16 cellular contexts compared by ENCODE assay signal in genomic region chr6:169714595-169714994, GRCh38. TPM values are rescaled to one million over a fixed set of nuclear protein-coding genes. Genes with fewer than 3 reads are reported as not detected.
DNase-seq lines count a peak whose midpoint lies in the region; ATAC-seq and TF ChIP-seq lines count a peak whose summit lies in the region.
"Had no signal": no experiment of that assay in that cellular context is flagged by ENCODE, and none has a peak within 500 bp of the region (broad histone marks: within the 10 kb centered on the region; RNA-seq: fewer than 3 reads in every experiment).

No MANE protein-coding gene starts in this region.

- peak overlapping the region; percentile 27 for H3K27ac Mint-ChIP-seq in activated T-cell treated with anti-CD3 and anti-CD28 coated beads, Interleukin-2, amount 50 U/mL, for 24 hours
- no peak overlapping the region for H3K27ac Mint-ChIP-seq in T-helper 17 cell
- H3K27ac Mint-ChIP-seq: H9 had no signal

- intact Hi-C loops in right lobe of liver (cut with DNase I), result no loop called here

- H3K27ac ChIP-seq in right lobe of liver (no peak overlapping the region), hepatocyte (no peak overlapping the region)
- H3K27ac ChIP-seq: BLaER1 had no signal

- peaks cover 27% of the 10 kb centered on the region for H3K4me1 Mint-ChIP-seq in activated T-cell treated with anti-CD3 and anti-CD28 coated beads, Interleukin-2, amount 50 U/mL, for 24 hours (ENCODE audit: low read depth)
- H3K4me1 Mint-ChIP-seq in T-helper 17 cell, result peaks cover 10% of the 10 kb centered on the region
- H3K4me1 Mint-ChIP-seq: H9 had no signal

- peaks cover 5 to 56% (median 15%) of the 10 kb centered on the region in 4 donors for H3K36me3 ChIP-seq in right lobe of liver
- H3K36me3 ChIP-seq in hepatocyte (replicated peaks; ENCODE audit: insufficient read depth, low read depth), result no peaks in the 10 kb centered on the region

- 73% methylated on average over 9 of the region's 9 CpGs for WGBS in right lobe of liver (ENCODE audit: insufficient coverage, low coverage, low lambda C conversion rate, missing lambda C conversion rate)
- 92% methylated on average over 9 of the region's 9 CpGs for WGBS in hepatocyte (ENCODE audit: low lambda C conversion rate, missing lambda C conversion rate)

- H3K4me1 ChIP-seq in right lobe of liver (peaks cover 0 to 7% (median 2%) of the 10 kb centered on the region in 4 donors), hepatocyte (ENCODE audit: insufficient read depth) (no peaks in the 10 kb centered on the region)
- H3K4me1 ChIP-seq: BLaER1 had no signal

- H4K20me1 ChIP-seq in hepatocyte (ENCODE audit: insufficient read depth, poor library complexity, severe bottlenecking), result peaks cover 17% of the 10 kb centered on the region

- H2AFZ ChIP-seq in hepatocyte, result no peak overlapping the region

- H3K9me3 ChIP-seq in T-helper 17 cell (ENCODE audit: control insufficient read depth, low read length, poor library complexity, severe bottlenecking), result no peaks in the 10 kb centered on the region
- H3K9me3 ChIP-seq in right lobe of liver, result no peaks in the 10 kb centered on the region
- H3K9me3 ChIP-seq in hepatocyte (ENCODE audit: low read depth), result no peaks in the 10 kb centered on the region
- H3K9me3 ChIP-seq: BLaER1 had no signal

- no peaks in the 10 kb centered on the region for H3K27me3 Mint-ChIP-seq in activated T-cell treated with anti-CD3 and anti-CD28 coated beads, Interleukin-2, amount 50 U/mL, for 24 hours
- H3K27me3 Mint-ChIP-seq in T-helper 17 cell, result no peaks in the 10 kb centered on the region
- H3K27me3 Mint-ChIP-seq: CD4-positive, alpha-beta memory T cell had no signal

- no peak overlapping the region for H3K4me3 Mint-ChIP-seq in activated T-cell treated with anti-CD3 and anti-CD28 coated beads, Interleukin-2, amount 50 U/mL, for 24 hours
- peak overlapping the region; percentile 12 for H3K4me3 Mint-ChIP-seq in T-helper 17 cell
- H3K4me3 Mint-ChIP-seq: CD14-positive monocyte; CD4-positive, alpha-beta memory T cell; H9 had no signal

- no peaks in the 10 kb centered on the region for H3K27me3 ChIP-seq in right lobe of liver
- H3K27me3 ChIP-seq in hepatocyte, result no peaks in the 10 kb centered on the region
- H3K27me3 ChIP-seq: BLaER1 had no signal

- TF ChIP-seq POLR2A in right lobe of liver (IDR thresholded peaks at IDR 0.05), result no peak

- no peaks in the 10 kb centered on the region for H3K9me3 Mint-ChIP-seq in activated T-cell treated with anti-CD3 and anti-CD28 coated beads, Interleukin-2, amount 50 U/mL, for 24 hours
- H3K9me3 Mint-ChIP-seq: CD4-positive, alpha-beta memory T cell; H9 had no signal

- DNase-seq in activated T-cell treated with anti-CD3 and anti-CD28 coated beads, Interleukin-2, amount 50 U/mL, for 24 hours, result no peak
- DNase-seq in activated T-cell treated with anti-CD3 and anti-CD28 coated beads, Interleukin-2, amount 50 U/mL, for 48 hours, result no peak
- DNase-seq in T-helper 17 cell, result no peak
- DNase-seq in right lobe of liver, result no peak
- DNase-seq in hepatocyte (ENCODE audit: low spot score), result no peak
- DNase-seq in hippocampal formation (lab: John Stamatoyannopoulos, UW), result no peak
- DNase-seq: 8988T; CD4-positive, alpha-beta memory T cell; DMS153; DMS79 treated with DMSO at 0.1 percent for 48 hours; GF-D8; GOT3; H9 had no signal

- H3K4me3 ChIP-seq in right lobe of liver (no peak overlapping the region), hepatocyte (no peak overlapping the region)
- H3K4me3 ChIP-seq: BLaER1 had no signal

- ATAC-seq in T-helper 17 cell, result no peak
- ATAC-seq in right lobe of liver, result peak; percentile 56 to 86 (median 78)
- ATAC-seq in GM21786 (IDR thresholded peaks at IDR 0.05; ENCODE audit: unreplicated experiment), result no peak

- H3K9me2 ChIP-seq in hepatocyte (replicated peaks; ENCODE audit: insufficient read depth), result no peaks in the 10 kb centered on the region

- TF ChIP-seq CTCF in right lobe of liver (IDR thresholded peaks at IDR 0.05), result no peak
- TF ChIP-seq CTCF in hepatocyte (IDR thresholded peaks at IDR 0.05; ENCODE audit: poor library complexity), result no peak

- peaks cover 54% of the 10 kb centered on the region for H3K79me2 ChIP-seq in hepatocyte

- peaks cover 91% of the 10 kb centered on the region for H3K36me3 Mint-ChIP-seq in activated T-cell treated with anti-CD3 and anti-CD28 coated beads, Interleukin-2, amount 50 U/mL, for 24 hours (ENCODE audit: low read depth)
- H3K36me3 Mint-ChIP-seq in T-helper 17 cell (ENCODE audit: low read depth), result peaks cover 2% of the 10 kb centered on the region

- H3K4me2 ChIP-seq in hepatocyte, result no peak overlapping the region
- H3K4me2 ChIP-seq: BLaER1 had no signal

RNA-seq across cellular contexts. Expression of gene PHF10, which starts 9.7 kb away (rescaled TPM):
- total RNA-seq in T-helper 17 cell, result 10 to 100 TPM; 64.3 to 67.1 TPM
- total RNA-seq in right lobe of liver, result 10 to 100 TPM; 19.9 to 31.4 (median 25.0) TPM
- total RNA-seq in hepatocyte, result 41.8 and 44.9 TPM in 2 replicates
- 30.1 and 32.9 TPM in 2 replicates for polyA plus RNA-seq in hepatocyte

RNA-seq across cellular contexts. Expression of gene C6orf120, which starts 12.7 kb away (rescaled TPM):
- total RNA-seq in T-helper 17 cell (10 to 100 TPM; 16.3 to 17.8 TPM), right lobe of liver (10 to 100 TPM; 17.2 to 38.2 (median 22.6) TPM), hepatocyte (57.1 and 58.8 TPM in 2 replicates)
- polyA plus RNA-seq in hepatocyte, result 25.6 and 37.9 TPM in 2 replicates

RNA-seq across cellular contexts. Expression of gene WDR27, which starts 12.8 kb away (rescaled TPM):
- total RNA-seq in T-helper 17 cell (10 to 100 TPM; 25.7 to 26.0 TPM), right lobe of liver (10 to 100 TPM in 5 of 6 experiments, 1 to 10 TPM in 1; 8.2 to 26.8 (median 12.7) TPM), hepatocyte (27.4 and 27.7 TPM in 2 replicates)
- polyA plus RNA-seq in hepatocyte, result 29.7 and 38.6 TPM in 2 replicates

RNA-seq across cellular contexts. Expression of gene DYNLT2, which starts 36.8 kb away (rescaled TPM):
- total RNA-seq in T-helper 17 cell (1 to 10 TPM; 3.0 to 3.9 TPM), right lobe of liver (under 1 TPM; 0.43 to 0.82 (median 0.68) TPM), hepatocyte (2.9 and 4.0 TPM in 2 replicates)
- polyA plus RNA-seq in hepatocyte, result 3.1 and 4.2 TPM in 2 replicates

RNA-seq across cellular contexts. Expression of gene ERMARD, which starts 36.8 kb away (rescaled TPM):
- 10 to 100 TPM; 28.9 to 31.7 TPM for total RNA-seq in T-helper 17 cell
- total RNA-seq in right lobe of liver, result 10 to 100 TPM; 11.1 to 24.4 (median 15.2) TPM
- total RNA-seq in hepatocyte, result 16.9 and 27.4 TPM in 2 replicates
- polyA plus RNA-seq in hepatocyte, result 22.7 and 25.5 TPM in 2 replicates

Comparison
In these comparisons a context has a peak if more than half of its experiments do, and no peak if none do; other contexts are left out.
1. ATAC-seq: peak in right lobe of liver (4 of 4); none in T-helper 17 cell (single experiment) and GM21786 (single experiment).